1 cellular context compared by ENCODE assay signal in the genomic region with DNA sequence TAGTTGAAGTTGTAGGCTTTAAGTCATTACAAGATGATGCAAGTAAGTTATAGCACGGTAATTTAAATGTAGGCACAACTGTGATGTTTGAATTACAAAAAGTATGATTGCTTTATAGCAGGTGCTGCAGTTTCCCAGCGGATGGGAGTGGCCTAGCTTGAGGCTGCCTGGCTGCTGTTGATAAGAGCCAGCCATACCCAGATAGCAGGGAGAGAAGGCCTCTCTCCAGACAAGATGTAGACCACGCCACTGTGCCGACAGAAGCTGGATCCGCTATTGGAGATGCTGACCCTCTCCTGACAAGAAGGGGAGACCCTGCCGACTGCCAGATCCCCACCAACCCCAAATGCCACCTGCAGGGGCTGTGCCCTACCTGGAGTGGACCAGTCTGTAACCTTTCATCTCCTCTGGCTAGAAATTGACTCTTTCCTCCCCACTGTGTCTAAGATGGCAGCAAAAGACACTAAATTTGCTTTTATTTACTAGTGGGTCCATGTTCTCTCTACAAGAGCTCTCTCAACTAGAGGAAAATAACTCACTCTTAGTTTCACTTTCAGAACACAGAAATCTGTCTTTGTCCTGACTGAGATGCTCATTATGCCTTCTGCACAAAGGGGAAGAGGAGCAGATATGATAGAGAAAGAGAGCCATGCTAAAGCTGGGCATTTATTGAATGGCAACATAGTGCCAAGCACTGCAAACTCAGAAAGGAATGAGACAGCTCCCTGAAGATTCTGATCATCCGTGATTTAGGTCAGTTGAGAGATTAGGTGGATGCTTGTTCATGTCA.
TF ChIP-seq lines count a peak whose summit lies in the region.

No MANE protein-coding gene starts in this region.

TF ChIP-seq in K562, 482 proteins besides CTCF, POLR2A, EP300 and RAD21 (continued from another document and continues in another):
- TF ChIP-seq, protein P1, sequence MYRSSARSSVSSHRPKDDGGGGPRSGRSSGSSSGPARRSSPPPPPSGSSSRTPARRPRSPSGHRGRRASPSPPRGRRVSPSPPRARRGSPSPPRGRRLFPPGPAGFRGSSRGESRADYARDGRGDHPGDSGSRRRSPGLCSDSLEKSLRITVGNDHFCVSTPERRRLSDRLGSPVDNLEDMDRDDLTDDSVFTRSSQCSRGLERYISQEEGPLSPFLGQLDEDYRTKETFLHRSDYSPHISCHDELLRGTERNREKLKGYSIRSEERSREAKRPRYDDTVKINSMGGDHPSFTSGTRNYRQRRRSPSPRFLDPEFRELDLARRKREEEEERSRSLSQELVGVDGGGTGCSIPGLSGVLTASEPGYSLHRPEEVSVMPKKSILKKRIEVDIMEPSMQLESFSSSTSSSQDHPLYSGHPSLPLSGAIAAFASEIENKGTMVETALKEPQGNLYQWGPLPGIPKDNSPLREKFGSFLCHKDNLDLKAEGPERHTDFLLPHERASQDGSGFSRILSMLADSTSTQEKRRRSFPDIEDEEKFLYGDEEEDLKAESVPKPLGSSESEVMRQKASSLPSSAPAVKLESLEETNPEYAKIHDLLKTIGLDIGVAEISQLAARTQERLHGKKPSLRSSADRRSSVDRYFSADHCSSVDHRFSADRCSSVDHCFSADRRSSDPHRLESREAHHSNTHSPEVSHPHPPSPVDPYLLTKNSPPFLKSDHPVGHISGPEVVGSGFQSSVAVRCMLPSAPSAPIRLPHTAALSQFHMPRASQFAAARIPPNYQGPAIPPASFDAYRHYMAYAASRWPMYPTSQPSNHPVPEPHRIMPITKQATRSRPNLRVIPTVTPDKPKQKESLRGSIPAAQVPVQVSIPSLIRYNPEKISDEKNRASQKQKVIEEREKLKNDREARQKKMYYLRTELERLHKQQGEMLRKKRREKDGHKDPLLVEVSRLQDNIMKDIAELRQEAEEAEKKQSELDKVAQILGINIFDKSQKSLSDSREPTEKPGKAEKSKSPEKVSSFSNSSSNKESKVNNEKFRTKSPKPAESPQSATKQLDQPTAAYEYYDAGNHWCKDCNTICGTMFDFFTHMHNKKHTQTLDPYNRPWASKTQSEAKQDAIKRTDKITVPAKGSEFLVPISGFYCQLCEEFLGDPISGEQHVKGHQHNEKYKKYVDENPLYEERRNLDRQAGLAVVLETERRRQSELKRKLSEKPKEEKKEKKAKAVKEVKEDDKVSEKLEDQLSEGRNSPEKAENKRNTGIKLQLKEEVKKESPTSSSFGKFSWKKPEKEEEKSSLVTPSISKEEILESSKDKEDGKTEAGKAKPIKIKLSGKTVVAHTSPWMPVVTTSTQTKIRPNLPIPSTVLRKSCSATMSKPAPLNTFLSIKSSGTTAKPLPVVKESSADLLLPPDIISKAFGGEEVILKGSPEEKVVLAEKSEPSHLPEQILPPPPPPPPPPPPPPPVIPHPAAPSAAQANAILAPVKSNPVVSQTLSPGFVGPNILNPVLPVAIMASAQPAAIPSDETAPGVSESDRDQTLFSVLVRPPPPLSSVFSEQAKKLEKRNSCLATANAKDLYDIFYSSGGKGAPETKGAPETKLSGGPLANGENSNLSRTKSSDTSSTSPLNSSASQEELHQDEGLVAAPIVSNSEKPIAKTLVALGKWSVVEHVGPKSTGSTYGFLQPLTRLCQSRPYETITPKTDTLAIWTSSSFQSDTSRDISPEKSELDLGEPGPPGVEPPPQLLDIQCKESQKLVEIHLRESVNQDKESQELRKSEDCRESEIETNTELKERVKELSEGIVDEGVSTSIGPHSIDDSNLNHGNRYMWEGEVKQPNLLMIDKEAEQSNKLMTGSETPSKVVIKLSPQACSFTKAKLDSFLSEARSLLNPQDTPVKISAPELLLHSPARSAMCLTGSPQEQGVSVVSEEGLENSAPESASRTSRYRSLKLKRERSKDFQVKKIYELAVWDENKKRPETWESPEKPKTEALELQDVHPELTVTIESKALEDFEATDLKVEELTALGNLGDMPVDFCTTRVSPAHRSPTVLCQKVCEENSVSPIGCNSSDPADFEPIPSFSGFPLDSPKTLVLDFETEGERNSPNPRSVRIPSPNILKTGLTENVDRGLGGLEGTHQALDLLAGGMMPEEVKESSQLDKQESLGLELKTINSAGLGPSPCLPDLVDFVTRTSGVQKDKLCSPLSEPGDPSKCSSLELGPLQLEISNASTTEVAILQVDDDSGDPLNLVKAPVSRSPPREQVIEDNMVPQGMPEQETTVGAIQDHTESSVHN (IDR thresholded peaks at IDR 0.05; ENCODE audit: borderline replicate concordance in 1 of 2, low read depth in 1 of 2): no peak
- TF ChIP-seq MAFG (tag; conservative IDR thresholded peaks at IDR 0.05) (no peak), HLTF (IDR thresholded peaks at IDR 0.05) (no peak), KDM1A (IDR thresholded peaks at IDR 0.05) (peak; percentile 69), SRSF9 (IDR thresholded peaks at IDR 0.05; ENCODE audit: borderline replicate concordance, low read depth, low read length) (no peak), ZFP1 (CRISPR knock-in tag; IDR thresholded peaks at IDR 0.05) (no peak), NR1H2 (CRISPR knock-in tag; IDR thresholded peaks at IDR 0.05) (no peak), ZNF324 (CRISPR knock-in tag; IDR thresholded peaks at IDR 0.05) (no peak), SMARCA5 (IDR thresholded peaks at IDR 0.05) (no peak), RBM14 (IDR thresholded peaks at IDR 0.05; ENCODE audit: borderline replicate concordance, insufficient read depth, low read depth, low read length) (no peak), ZNF23 (CRISPR knock-in tag; IDR thresholded peaks at IDR 0.05) (no peak), ATF1 (CRISPR knock-in tag; IDR thresholded peaks at IDR 0.05) (no peak), ATF1 (tag; IDR thresholded peaks at IDR 0.05) (0 out of 2 replicates have a peak, but pooled peaks have one; percentile 15), NFIX (CRISPR knock-in tag; IDR thresholded peaks at IDR 0.05; ENCODE audit: low read depth) (no peak), ELF4 (CRISPR knock-in tag; IDR thresholded peaks at IDR 0.05) (no peak), PHB2 (IDR thresholded peaks at IDR 0.05; ENCODE audit: low read depth) (peak; percentile 70), SREBF1 (IDR thresholded peaks at IDR 0.05; ENCODE audit: borderline replicate concordance, low read depth, low read length) (no peak), SP2 (IDR thresholded peaks at IDR 0.05; ENCODE audit: extremely low read depth, low read depth, low read length, poor library complexity, severe bottlenecking) (no peak), CREBBP (IDR thresholded peaks at IDR 0.05; ENCODE audit: low read depth, low read length) (no peak), POU5F1 (IDR thresholded peaks at IDR 0.05; ENCODE audit: borderline replicate concordance, low read depth, low read length, partially characterized antibody) (no peak), HDGF (IDR thresholded peaks at IDR 0.05) (no peak), BCL6 (CRISPR knock-in tag; IDR thresholded peaks at IDR 0.05) (no peak), XRCC5 (IDR thresholded peaks at IDR 0.05; ENCODE audit: low read depth, low read length) (no peak), SMC3 (conservative IDR thresholded peaks at IDR 0.05; ENCODE audit: insufficient read depth, low read depth, low read length) (0 out of 2 replicates have a peak, but pooled peaks have one; percentile 26), MTA2 (IDR thresholded peaks at IDR 0.05; ENCODE audit: low read depth) (peak; percentile 87), KDM2B (CRISPR knock-in tag; IDR thresholded peaks at IDR 0.05) (no peak), NFIC (IDR thresholded peaks at IDR 0.05) (peak; percentile 81), NCOA6 (IDR thresholded peaks at IDR 0.05) (no peak), ARID1B (IDR thresholded peaks at IDR 0.05) (peak; percentile 98), ZNF316 (IDR thresholded peaks at IDR 0.05) (no peak)
- TF ChIP-seq, protein P2, sequence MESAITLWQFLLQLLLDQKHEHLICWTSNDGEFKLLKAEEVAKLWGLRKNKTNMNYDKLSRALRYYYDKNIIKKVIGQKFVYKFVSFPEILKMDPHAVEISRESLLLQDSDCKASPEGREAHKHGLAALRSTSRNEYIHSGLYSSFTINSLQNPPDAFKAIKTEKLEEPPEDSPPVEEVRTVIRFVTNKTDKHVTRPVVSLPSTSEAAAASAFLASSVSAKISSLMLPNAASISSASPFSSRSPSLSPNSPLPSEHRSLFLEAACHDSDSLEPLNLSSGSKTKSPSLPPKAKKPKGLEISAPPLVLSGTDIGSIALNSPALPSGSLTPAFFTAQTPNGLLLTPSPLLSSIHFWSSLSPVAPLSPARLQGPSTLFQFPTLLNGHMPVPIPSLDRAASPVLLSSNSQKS (CRISPR knock-in tag; IDR thresholded peaks at IDR 0.05): no peak
- TF ChIP-seq, protein P3, sequence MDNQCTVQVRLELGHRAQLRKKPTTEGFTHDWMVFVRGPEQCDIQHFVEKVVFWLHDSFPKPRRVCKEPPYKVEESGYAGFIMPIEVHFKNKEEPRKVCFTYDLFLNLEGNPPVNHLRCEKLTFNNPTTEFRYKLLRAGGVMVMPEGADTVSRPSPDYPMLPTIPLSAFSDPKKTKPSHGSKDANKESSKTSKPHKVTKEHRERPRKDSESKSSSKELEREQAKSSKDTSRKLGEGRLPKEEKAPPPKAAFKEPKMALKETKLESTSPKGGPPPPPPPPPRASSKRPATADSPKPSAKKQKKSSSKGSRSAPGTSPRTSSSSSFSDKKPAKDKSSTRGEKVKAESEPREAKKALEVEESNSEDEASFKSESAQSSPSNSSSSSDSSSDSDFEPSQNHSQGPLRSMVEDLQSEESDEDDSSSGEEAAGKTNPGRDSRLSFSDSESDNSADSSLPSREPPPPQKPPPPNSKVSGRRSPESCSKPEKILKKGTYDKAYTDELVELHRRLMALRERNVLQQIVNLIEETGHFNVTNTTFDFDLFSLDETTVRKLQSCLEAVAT (IDR thresholded peaks at IDR 0.05): 0 out of 4 replicates have a peak, but pooled peaks of 1 of the 2 experiments have one; percentile 10
- TF ChIP-seq, protein P4, sequence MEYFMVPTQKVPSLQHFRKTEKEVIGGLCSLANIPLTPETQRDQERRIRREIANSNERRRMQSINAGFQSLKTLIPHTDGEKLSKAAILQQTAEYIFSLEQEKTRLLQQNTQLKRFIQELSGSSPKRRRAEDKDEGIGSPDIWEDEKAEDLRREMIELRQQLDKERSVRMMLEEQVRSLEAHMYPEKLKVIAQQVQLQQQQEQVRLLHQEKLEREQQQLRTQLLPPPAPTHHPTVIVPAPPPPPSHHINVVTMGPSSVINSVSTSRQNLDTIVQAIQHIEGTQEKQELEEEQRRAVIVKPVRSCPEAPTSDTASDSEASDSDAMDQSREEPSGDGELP (CRISPR knock-in tag; IDR thresholded peaks at IDR 0.05; ENCODE audit: borderline replicate concordance): peak; percentile 44; the same call in 1 of the 2 replicates
- TF ChIP-seq, protein P5, sequence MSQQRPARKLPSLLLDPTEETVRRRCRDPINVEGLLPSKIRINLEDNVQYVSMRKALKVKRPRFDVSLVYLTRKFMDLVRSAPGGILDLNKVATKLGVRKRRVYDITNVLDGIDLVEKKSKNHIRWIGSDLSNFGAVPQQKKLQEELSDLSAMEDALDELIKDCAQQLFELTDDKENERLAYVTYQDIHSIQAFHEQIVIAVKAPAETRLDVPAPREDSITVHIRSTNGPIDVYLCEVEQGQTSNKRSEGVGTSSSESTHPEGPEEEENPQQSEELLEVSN (IDR thresholded peaks at IDR 0.05; ENCODE audit: borderline replicate concordance in 1 of 2, extremely low read depth in 1 of 2, insufficient read depth in 1 of 2, insufficient read length in 1 of 2, low read depth in 1 of 2, low read length in 1 of 2, poor library complexity in 1 of 2, severe bottlenecking in 1 of 2): no peak
- TF ChIP-seq, protein P6, sequence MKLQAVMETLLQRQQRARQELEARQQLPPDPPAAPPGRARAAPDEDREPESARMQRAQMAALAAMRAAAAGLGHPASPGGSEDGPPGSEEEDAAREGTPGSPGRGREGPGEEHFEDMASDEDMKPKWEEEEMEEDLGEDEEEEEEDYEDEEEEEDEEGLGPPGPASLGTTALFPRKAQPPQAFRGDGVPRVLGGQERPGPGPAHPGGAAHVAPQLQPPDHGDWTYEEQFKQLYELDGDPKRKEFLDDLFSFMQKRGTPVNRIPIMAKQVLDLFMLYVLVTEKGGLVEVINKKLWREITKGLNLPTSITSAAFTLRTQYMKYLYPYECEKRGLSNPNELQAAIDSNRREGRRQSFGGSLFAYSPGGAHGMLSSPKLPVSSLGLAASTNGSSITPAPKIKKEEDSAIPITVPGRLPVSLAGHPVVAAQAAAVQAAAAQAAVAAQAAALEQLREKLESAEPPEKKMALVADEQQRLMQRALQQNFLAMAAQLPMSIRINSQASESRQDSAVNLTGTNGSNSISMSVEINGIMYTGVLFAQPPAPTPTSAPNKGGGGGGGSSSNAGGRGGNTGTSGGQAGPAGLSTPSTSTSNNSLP (IDR thresholded peaks at IDR 0.05; ENCODE audit: borderline replicate concordance, low read depth, low read length): peak; percentile 52; the same call in 1 of the 2 replicates
- TF ChIP-seq, protein P7, sequence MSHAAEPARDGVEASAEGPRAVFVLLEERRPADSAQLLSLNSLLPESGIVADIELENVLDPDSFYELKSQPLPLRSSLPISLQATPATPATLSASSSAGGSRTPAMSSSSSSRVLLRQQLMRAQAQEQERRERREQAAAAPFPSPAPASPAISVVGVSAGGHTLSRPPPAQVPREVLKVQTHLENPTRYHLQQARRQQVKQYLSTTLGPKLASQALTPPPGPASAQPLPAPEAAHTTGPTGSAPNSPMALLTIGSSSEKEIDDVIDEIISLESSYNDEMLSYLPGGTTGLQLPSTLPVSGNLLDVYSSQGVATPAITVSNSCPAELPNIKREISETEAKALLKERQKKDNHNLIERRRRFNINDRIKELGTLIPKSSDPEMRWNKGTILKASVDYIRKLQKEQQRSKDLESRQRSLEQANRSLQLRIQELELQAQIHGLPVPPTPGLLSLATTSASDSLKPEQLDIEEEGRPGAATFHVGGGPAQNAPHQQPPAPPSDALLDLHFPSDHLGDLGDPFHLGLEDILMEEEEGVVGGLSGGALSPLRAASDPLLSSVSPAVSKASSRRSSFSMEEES (CRISPR knock-in tag; IDR thresholded peaks at IDR 0.05): no peak
- TF ChIP-seq, protein P8, sequence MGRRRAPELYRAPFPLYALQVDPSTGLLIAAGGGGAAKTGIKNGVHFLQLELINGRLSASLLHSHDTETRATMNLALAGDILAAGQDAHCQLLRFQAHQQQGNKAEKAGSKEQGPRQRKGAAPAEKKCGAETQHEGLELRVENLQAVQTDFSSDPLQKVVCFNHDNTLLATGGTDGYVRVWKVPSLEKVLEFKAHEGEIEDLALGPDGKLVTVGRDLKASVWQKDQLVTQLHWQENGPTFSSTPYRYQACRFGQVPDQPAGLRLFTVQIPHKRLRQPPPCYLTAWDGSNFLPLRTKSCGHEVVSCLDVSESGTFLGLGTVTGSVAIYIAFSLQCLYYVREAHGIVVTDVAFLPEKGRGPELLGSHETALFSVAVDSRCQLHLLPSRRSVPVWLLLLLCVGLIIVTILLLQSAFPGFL (CRISPR knock-in tag; IDR thresholded peaks at IDR 0.05): no peak
- TF ChIP-seq, protein P9, sequence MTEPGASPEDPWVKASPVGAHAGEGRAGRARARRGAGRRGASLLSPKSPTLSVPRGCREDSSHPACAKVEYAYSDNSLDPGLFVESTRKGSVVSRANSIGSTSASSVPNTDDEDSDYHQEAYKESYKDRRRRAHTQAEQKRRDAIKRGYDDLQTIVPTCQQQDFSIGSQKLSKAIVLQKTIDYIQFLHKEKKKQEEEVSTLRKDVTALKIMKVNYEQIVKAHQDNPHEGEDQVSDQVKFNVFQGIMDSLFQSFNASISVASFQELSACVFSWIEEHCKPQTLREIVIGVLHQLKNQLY (CRISPR knock-in tag; conservative IDR thresholded peaks at IDR 0.05): no peak
